ENCODE assay signal across 15 cellular contexts in genomic region chr6:7812623-7813022, GRCh38.
DNase-seq lines count a peak whose midpoint lies in the region; ATAC-seq and TF ChIP-seq lines count a peak whose summit lies in the region.
"Had no signal": no experiment of that assay in that cellular context is flagged by ENCODE, and none has a peak within 500 bp of the region (broad histone marks: within the 10 kb centered on the region; RNA-seq: fewer than 3 reads in every experiment).

No MANE protein-coding gene starts in this region.

- H3K9ac ChIP-seq in KMS-11 (no peak overlapping the region), endodermal cell (ENCODE audit: extremely low read depth, low read length, poor library complexity, severe bottlenecking) (no peak overlapping the region)

- no peaks in the 10 kb centered on the region for H3K36me3 Mint-ChIP-seq in immature natural killer cell
- H3K36me3 Mint-ChIP-seq in endodermal cell (ENCODE audit: low read depth), result no peaks in the 10 kb centered on the region
- H3K36me3 Mint-ChIP-seq: CD4-positive, alpha-beta memory T cell had no signal

- H3K9me3 Mint-ChIP-seq in immature natural killer cell (no peaks in the 10 kb centered on the region), endodermal cell (no peaks in the 10 kb centered on the region)
- H3K9me3 Mint-ChIP-seq: CD4-positive, alpha-beta memory T cell had no signal

- H3K27ac ChIP-seq in KMS-11 (peak overlapping the region; percentile 22; the same call in 1 of the 2 replicates), right lobe of liver (no peak overlapping the region), endodermal cell (ENCODE audit: low read depth, low read length) (no peak overlapping the region)
- H3K27ac ChIP-seq: A549, C4-2B, HL-60 had no signal

- no peak overlapping the region for H2AFZ ChIP-seq in KMS-11 (ENCODE audit: low read depth)

- H3K27me3 Mint-ChIP-seq in immature natural killer cell (ENCODE audit: low read depth in 3 of 3) (peaks cover 0 to 3% (median 3%) of the 10 kb centered on the region in 3 donors), endodermal cell (ENCODE audit: insufficient read depth) (peaks cover 20% of the 10 kb centered on the region)

- no peaks in the 10 kb centered on the region for H3K79me2 ChIP-seq in KMS-11 (ENCODE audit: insufficient read depth, low read depth)

- TF ChIP-seq POLR2A in right lobe of liver (IDR thresholded peaks at IDR 0.05), result no peak

- H3K27me3 ChIP-seq in KMS-11 (ENCODE audit: insufficient read depth, low read depth) (no peaks in the 10 kb centered on the region), right lobe of liver (no peaks in the 10 kb centered on the region), endodermal cell (ENCODE audit: control insufficient read depth, insufficient read depth, low read length, poor library complexity, severe bottlenecking) (peaks cover 68% of the 10 kb centered on the region)

- peak; percentile 41 for DNase-seq in GM19240 (ENCODE audit: insufficient read length, low spot score)
- DNase-seq in right lobe of liver, result no peak
- no peak for DNase-seq in ureter (ENCODE audit: low spot score)
- no peak for DNase-seq in immature natural killer cell
- no peak for DNase-seq in endodermal cell
- DNase-seq: BE2C; CD4-positive, alpha-beta memory T cell; DMS79; HCEC 1CT; Karpas-422 had no signal

- H3K36me3 ChIP-seq in KMS-11 (ENCODE audit: insufficient read depth) (no peaks in the 10 kb centered on the region), right lobe of liver (no peaks in the 10 kb centered on the region), endodermal cell (ENCODE audit: control insufficient read depth, insufficient read depth, low read length) (no peaks in the 10 kb centered on the region)
- H3K36me3 ChIP-seq: BE2C had no signal

- H3K9me3 ChIP-seq in right lobe of liver, result no peaks in the 10 kb centered on the region
- H3K9me3 ChIP-seq in endodermal cell (ENCODE audit: control insufficient read depth, low read length), result no peaks in the 10 kb centered on the region
- H3K9me3 ChIP-seq: A549, BE2C had no signal

- H3K4me3 Mint-ChIP-seq in immature natural killer cell, result no peak overlapping the region
- H3K4me3 Mint-ChIP-seq in endodermal cell, result no peak overlapping the region
- H3K4me3 Mint-ChIP-seq: CD4-positive, alpha-beta memory T cell had no signal

- no peak overlapping the region for H3K4me3 ChIP-seq in KMS-11 (IDR thresholded peaks at IDR 0.05; ENCODE audit: insufficient read depth, low read depth, low read length)
- H3K4me3 ChIP-seq in right lobe of liver, result no peak overlapping the region
- no peak overlapping the region for H3K4me3 ChIP-seq in endodermal cell (ENCODE audit: low read length)
- H3K4me3 ChIP-seq: A549 had no signal

- peak; percentile 60 for ATAC-seq in HG02852 (IDR thresholded peaks at IDR 0.05; ENCODE audit: unreplicated experiment)
- ATAC-seq in right lobe of liver, result no peak
- ATAC-seq: A549 had no signal

- no peaks in the 10 kb centered on the region for H4K20me1 ChIP-seq in KMS-11 (ENCODE audit: insufficient read depth)

- WGBS in right lobe of liver (ENCODE audit: insufficient coverage, low coverage, low lambda C conversion rate, missing lambda C conversion rate), result 52% methylated on average over 2 of the region's 2 CpGs
- WGBS in endodermal cell (ENCODE audit: insufficient coverage in 1 of 2, insufficient read length in 1 of 2), 2 experiments, result 91 to 100% methylated on average over 1 to 2 of the region's 2 CpGs

- no peak overlapping the region for H3K27ac Mint-ChIP-seq in immature natural killer cell
- H3K27ac Mint-ChIP-seq in endodermal cell, result no peak overlapping the region
- H3K27ac Mint-ChIP-seq: CD4-positive, alpha-beta memory T cell had no signal

- TF ChIP-seq CTCF in KMS-11 (conservative IDR thresholded peaks at IDR 0.05; ENCODE audit: low read depth, low read length) (no peak), right lobe of liver (IDR thresholded peaks at IDR 0.05) (no peak), endodermal cell (conservative IDR thresholded peaks at IDR 0.05) (no peak)

- intact Hi-C loops in right lobe of liver (cut with DNase I), result no loop called here

- peaks cover 2 to 9% of the 10 kb centered on the region in 2 donors for H3K4me1 Mint-ChIP-seq in immature natural killer cell
- H3K4me1 Mint-ChIP-seq in endodermal cell, result no peaks in the 10 kb centered on the region
- H3K4me1 Mint-ChIP-seq: CD4-positive, alpha-beta memory T cell had no signal

- H3K4me1 ChIP-seq in KMS-11 (ENCODE audit: low read depth, poor library complexity, severe bottlenecking), result peaks cover 20% of the 10 kb centered on the region
- H3K4me1 ChIP-seq in right lobe of liver, result no peaks in the 10 kb centered on the region
- H3K4me1 ChIP-seq in endodermal cell (ENCODE audit: control insufficient read depth, insufficient read depth, low read length), result no peaks in the 10 kb centered on the region
- H3K4me1 ChIP-seq: A549, BE2C had no signal

- peak overlapping the region; percentile 67 for H3K4me2 ChIP-seq in KMS-11
- H3K4me2 ChIP-seq: A549 had no signal
